In the genomic region with DNA sequence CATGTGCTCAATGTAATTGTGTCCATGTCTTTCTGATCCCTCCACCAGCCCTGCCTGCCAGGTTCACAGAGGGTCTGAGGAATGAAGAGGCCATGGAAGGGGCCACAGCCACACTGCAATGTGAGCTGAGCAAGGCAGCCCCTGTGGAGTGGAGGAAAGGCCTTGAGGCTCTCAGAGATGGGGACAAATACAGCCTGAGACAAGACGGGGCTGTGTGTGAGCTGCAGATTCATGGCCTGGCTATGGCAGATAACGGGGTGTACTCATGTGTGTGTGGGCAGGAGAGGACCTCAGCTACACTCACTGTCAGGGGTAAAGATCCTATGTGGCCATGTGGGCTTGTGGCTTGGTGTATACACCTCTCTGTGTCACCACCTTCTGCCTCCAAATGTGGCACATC, we compare ENCODE assay signal across 22 cellular contexts.
"Had no signal": no experiment of that assay in that cellular context is flagged by ENCODE, and none has a peak within 500 bp of the region (broad histone marks: within the 10 kb centered on the region; RNA-seq: fewer than 3 reads in every experiment).

No MANE protein-coding gene starts in this region.

- H3K4me1 Mint-ChIP-seq: activated B cell treated with CpG ODN at 0.5 μM for 24 hours; activated CD4-positive, alpha-beta T cell treated with anti-CD3 and anti-CD28 coated beads, Interleukin-2, amount 10 ng/mL, durations not matched to agents 7 days and 5 days; activated naive CD8-positive, alpha-beta T cell treated with anti-CD3 and anti-CD28 coated beads for 36 hours had no signal

- DNase-seq: activated B cell treated with CpG ODN at 0.5 μM for 24 hours; activated CD4-positive, alpha-beta memory T cell treated with anti-CD3 and anti-CD28 coated beads for 36 hours; activated CD4-positive, alpha-beta T cell treated with anti-CD3 and anti-CD28 coated beads, Interleukin-2, amount 10 ng/mL, durations not matched to agents 7 days and 5 days; activated CD8-positive, alpha-beta memory T cell treated with anti-CD3 and anti-CD28 coated beads for 24 hours; activated naive CD4-positive, alpha-beta T cell treated with anti-CD3 and anti-CD28 coated beads for 36 hours; activated naive CD8-positive, alpha-beta T cell treated with anti-CD3 and anti-CD28 coated beads for 36 hours; activated T-cell treated with anti-CD3 and anti-CD28 coated beads, Interleukin-2, amount 50 U/mL, for 4 hours; brain microvascular endothelial cell; Kasumi-1; KBM-7; NCI-H1048; NCI-H146; NCI-H1930; NCI-H2171 treated with DMSO at 0.1 percent for 48 hours; NCI-H226; NCI-H526; NCI-H82; Peyer's patch; SHP77 treated with DMSO at 0.1 percent for 48 hours had no signal

- H3K36me3 ChIP-seq: brain microvascular endothelial cell, Peyer's patch had no signal

- H3K4me3 ChIP-seq: cardiac muscle cell, Peyer's patch had no signal

- H3K27ac Mint-ChIP-seq: activated B cell treated with CpG ODN at 0.5 μM for 24 hours; activated CD4-positive, alpha-beta memory T cell treated with anti-CD3 and anti-CD28 coated beads for 36 hours; activated CD4-positive, alpha-beta T cell treated with anti-CD3 and anti-CD28 coated beads, Interleukin-2, amount 10 ng/mL, durations not matched to agents 7 days and 5 days; activated naive CD4-positive, alpha-beta T cell treated with anti-CD3 and anti-CD28 coated beads for 36 hours; activated naive CD8-positive, alpha-beta T cell treated with anti-CD3 and anti-CD28 coated beads for 36 hours; T-helper 1 cell treated with Interleukin-12 subunit alpha and Interleukin-12 subunit beta and Interleukin-4 antibody, amounts not matched to agents 30 μg/mL and 1 μg/mL, for 36 hours had no signal

- H3K27me3 Mint-ChIP-seq: activated B cell treated with CpG ODN at 0.5 μM for 24 hours; activated CD4-positive, alpha-beta memory T cell treated with anti-CD3 and anti-CD28 coated beads for 36 hours; activated CD4-positive, alpha-beta T cell treated with anti-CD3 and anti-CD28 coated beads, Interleukin-2, amount 10 ng/mL, durations not matched to agents 7 days and 5 days had no signal

- H3K27me3 ChIP-seq: brain microvascular endothelial cell, cardiac muscle cell, Peyer's patch had no signal

- H3K4me1 ChIP-seq: Peyer's patch had no signal

- ATAC-seq: activated T-cell treated with anti-CD3 and anti-CD28 coated beads, Interleukin-2, amount 50 U/mL, for 4 hours had no signal

- H3K4me3 Mint-ChIP-seq: activated B cell treated with CpG ODN at 0.5 μM for 24 hours; activated CD4-positive, alpha-beta memory T cell treated with anti-CD3 and anti-CD28 coated beads for 36 hours; activated CD4-positive, alpha-beta T cell treated with anti-CD3 and anti-CD28 coated beads, Interleukin-2, amount 10 ng/mL, durations not matched to agents 7 days and 5 days; activated naive CD4-positive, alpha-beta T cell treated with anti-CD3 and anti-CD28 coated beads for 36 hours; activated naive CD8-positive, alpha-beta T cell treated with anti-CD3 and anti-CD28 coated beads for 36 hours; activated T-cell treated with anti-CD3 and anti-CD28 coated beads, Interleukin-2, amount 50 U/mL, for 4 hours; T-helper 1 cell treated with Interleukin-12 subunit alpha and Interleukin-12 subunit beta and Interleukin-4 antibody, amounts not matched to agents 30 μg/mL and 1 μg/mL, for 36 hours had no signal

- H3K27ac ChIP-seq: brain microvascular endothelial cell, cardiac muscle cell, Peyer's patch, RWPE1 had no signal
